In genomic region chr17:81234506-81234855, GRCh38 we compare ENCODE assay signal across 24 cellular contexts. TPM values are rescaled to one million over a fixed set of nuclear protein-coding genes. Genes with fewer than 3 reads are reported as not detected.
DNase-seq lines count a peak whose midpoint lies in the region; ATAC-seq and TF ChIP-seq lines count a peak whose summit lies in the region.
"Had no signal": no experiment of that assay in that cellular context is flagged by ENCODE, and none has a peak within 500 bp of the region (broad histone marks: within the 10 kb centered on the region; RNA-seq: fewer than 3 reads in every experiment).

No MANE protein-coding gene starts in this region.

- no peaks in the 10 kb centered on the region for H3K27me3 Mint-ChIP-seq in activated T-helper 17 cell treated with anti-CD3 and anti-CD28 coated beads, Interleukin-2, amount 50 U/mL, for 72 hours

- WGBS in heart left ventricle, 4 donors: 84 to 96% (median 89%) methylated on average over 13 of the region's 13 CpGs
- 86% methylated on average over 13 of the region's 13 CpGs for WGBS in hepatocyte (ENCODE audit: low lambda C conversion rate, missing lambda C conversion rate)

- H3K9me3 Mint-ChIP-seq in activated T-helper 17 cell treated with anti-CD3 and anti-CD28 coated beads, Interleukin-2, amount 50 U/mL, for 72 hours: no peaks in the 10 kb centered on the region
- H3K9me3 Mint-ChIP-seq in stimulated activated effector memory CD8-positive, alpha-beta T cell treated with anti-CD3 and anti-CD28 coated beads, Interleukin-12 subunit alpha, Interleukin-12 subunit beta, amount 100 ng/mL, for 72 hours: no peaks in the 10 kb centered on the region

- TF ChIP-seq CTCF in cardiac muscle cell (IDR thresholded peaks at IDR 0.05; ENCODE audit: low read depth, low read length) (no peak), heart left ventricle (IDR thresholded peaks at IDR 0.05) (no peak), hepatocyte (IDR thresholded peaks at IDR 0.05; ENCODE audit: poor library complexity) (no peak)

- H3K4me1 Mint-ChIP-seq in activated T-helper 17 cell treated with anti-CD3 and anti-CD28 coated beads, Interleukin-2, amount 50 U/mL, for 72 hours: peaks cover 16% of the 10 kb centered on the region
- peaks cover 37% of the 10 kb centered on the region for H3K4me1 Mint-ChIP-seq in stimulated activated effector memory CD8-positive, alpha-beta T cell treated with anti-CD3 and anti-CD28 coated beads, Interleukin-12 subunit alpha, Interleukin-12 subunit beta, amount 100 ng/mL, for 72 hours

- intact Hi-C loops in heart left ventricle (cut with DNase I): loop anchor here in 1 of 10 donors (10.0 kb wide), 1 partner anchor 220 kb away; no protein-coding TSS in a partner anchor

- H4K20me1 ChIP-seq in hepatocyte (ENCODE audit: insufficient read depth, poor library complexity, severe bottlenecking): no peaks in the 10 kb centered on the region

- H3K27me3 ChIP-seq in cardiac muscle cell (no peaks in the 10 kb centered on the region), heart left ventricle (no peaks in the 10 kb centered on the region), hepatocyte (no peaks in the 10 kb centered on the region)
- H3K27me3 ChIP-seq: BE2C, Peyer's patch had no signal

- DNase-seq in cardiac muscle cell (ENCODE audit: low read depth in 1 of 2, low spot score in 1 of 2) (no peak), heart left ventricle (no peak), hepatocyte (ENCODE audit: low spot score) (no peak), kidney tubule cell (ENCODE audit: low spot score) (no peak), iPS-NIHi7 (ENCODE audit: extremely low spot score) (no peak)
- no peak for DNase-seq in stimulated activated effector memory CD8-positive, alpha-beta T cell treated with anti-CD3 and anti-CD28 coated beads, Interleukin-12 subunit alpha, Interleukin-12 subunit beta, amount 100 ng/mL, for 72 hours (ENCODE audit: low spot score in 2 of 2)
- DNase-seq: 8988T, ACHN, BE2C, DMS153, DND-41, Karpas-422, NCI-H1092, NCI-H1417 treated with DMSO at 0.1 percent for 48 hours, NCI-H1694 treated with DMSO at 0.1 percent for 48 hours, NCI-H2081, NCI-H2227 treated with DMSO at 0.1 percent for 48 hours, NCI-H69, Peyer's patch, SIG-M5 had no signal

- H3K4me3 ChIP-seq in cardiac muscle cell (no peak overlapping the region), heart left ventricle (no peak overlapping the region), hepatocyte (no peak overlapping the region)
- H3K4me3 ChIP-seq: Peyer's patch had no signal

- peaks cover 23% of the 10 kb centered on the region for H3K4me1 ChIP-seq in cardiac muscle cell (ENCODE audit: low read depth)
- peaks cover 3 to 23% (median 16%) of the 10 kb centered on the region in 12 donors for H3K4me1 ChIP-seq in heart left ventricle
- peaks cover 19% of the 10 kb centered on the region for H3K4me1 ChIP-seq in hepatocyte (ENCODE audit: insufficient read depth)
- H3K4me1 ChIP-seq: BE2C had no signal

- peak overlapping the region; percentile 79 for H3K27ac Mint-ChIP-seq in activated T-helper 17 cell treated with anti-CD3 and anti-CD28 coated beads, Interleukin-2, amount 50 U/mL, for 72 hours
- H3K27ac Mint-ChIP-seq in stimulated activated effector memory CD8-positive, alpha-beta T cell treated with anti-CD3 and anti-CD28 coated beads, Interleukin-12 subunit alpha, Interleukin-12 subunit beta, amount 100 ng/mL, for 72 hours: peak overlapping the region; percentile 48

- peaks cover 6% of the 10 kb centered on the region for H3K36me3 ChIP-seq in cardiac muscle cell
- H3K36me3 ChIP-seq in heart left ventricle: peaks cover 0 to 55% (median 28%) of the 10 kb centered on the region in 9 donors
- H3K36me3 ChIP-seq in hepatocyte (replicated peaks; ENCODE audit: insufficient read depth, low read depth): no peaks in the 10 kb centered on the region
- H3K36me3 ChIP-seq: BE2C had no signal

- peak overlapping the region; percentile 27 for H3K4me2 ChIP-seq in hepatocyte

- no peak overlapping the region for H3K4me3 Mint-ChIP-seq in activated T-helper 17 cell treated with anti-CD3 and anti-CD28 coated beads, Interleukin-2, amount 50 U/mL, for 72 hours
- H3K4me3 Mint-ChIP-seq in stimulated activated effector memory CD8-positive, alpha-beta T cell treated with anti-CD3 and anti-CD28 coated beads, Interleukin-12 subunit alpha, Interleukin-12 subunit beta, amount 100 ng/mL, for 72 hours: no peak overlapping the region
- H3K4me3 Mint-ChIP-seq: CD14-positive monocyte had no signal

- H3K27ac ChIP-seq in cardiac muscle cell (peak overlapping the region; percentile 73), heart left ventricle (no peak overlapping the region), hepatocyte (no peak overlapping the region)
- H3K27ac ChIP-seq: Peyer's patch had no signal

- H3K9me3 ChIP-seq in cardiac muscle cell (ENCODE audit: low read depth): no peaks in the 10 kb centered on the region
- no peaks in the 10 kb centered on the region for H3K9me3 ChIP-seq in heart left ventricle
- no peaks in the 10 kb centered on the region for H3K9me3 ChIP-seq in hepatocyte (ENCODE audit: low read depth)
- H3K9me3 ChIP-seq: BE2C, Peyer's patch had no signal

- no peaks in the 10 kb centered on the region for H3K9me2 ChIP-seq in hepatocyte (replicated peaks; ENCODE audit: insufficient read depth)

- peaks cover 16% of the 10 kb centered on the region for H3K36me3 Mint-ChIP-seq in activated T-helper 17 cell treated with anti-CD3 and anti-CD28 coated beads, Interleukin-2, amount 50 U/mL, for 72 hours (ENCODE audit: low read depth)
- H3K36me3 Mint-ChIP-seq in stimulated activated effector memory CD8-positive, alpha-beta T cell treated with anti-CD3 and anti-CD28 coated beads, Interleukin-12 subunit alpha, Interleukin-12 subunit beta, amount 100 ng/mL, for 72 hours: peaks cover 28% of the 10 kb centered on the region

- no peak for TF ChIP-seq POLR2A in heart left ventricle (IDR thresholded peaks at IDR 0.05)

- H3K79me2 ChIP-seq in hepatocyte: peaks cover 14% of the 10 kb centered on the region

- H2AFZ ChIP-seq in hepatocyte: no peak overlapping the region

- ATAC-seq in heart left ventricle: no peak
- ATAC-seq in activated T-helper 17 cell treated with anti-CD3 and anti-CD28 coated beads, Interleukin-2, amount 50 U/mL, for 72 hours (replicated peaks): no peak
- ATAC-seq in stimulated activated effector memory CD8-positive, alpha-beta T cell treated with anti-CD3 and anti-CD28 coated beads, Interleukin-12 subunit alpha, Interleukin-12 subunit beta, amount 100 ng/mL, for 72 hours: no peak
- no peak for ATAC-seq in esophagus mucosa
- ATAC-seq: HCT116 had no signal

RNA-seq across cellular contexts. Expression of gene TEPSIN, which starts 4.4 kb away (rescaled TPM):
- total RNA-seq in cardiac muscle cell (42.4 and 52.5 TPM in 2 replicates), heart left ventricle (10 to 100 TPM in 5 of 9 donors, 1 to 10 TPM in 4; 6.8 to 16.0 (median 10.2) TPM), hepatocyte (13.7 and 34.1 TPM in 2 replicates), esophagus mucosa (13.1 TPM)
- polyA plus RNA-seq in cardiac muscle cell (19.7 and 34.8 TPM in 2 replicates), heart left ventricle (10 to 100 TPM; 12.4 to 14.4 TPM), hepatocyte (44.3 and 59.2 TPM in 2 replicates)
- total RNA-seq in activated T-helper 17 cell treated with anti-CD3 and anti-CD28 coated beads, Interleukin-2, amount 50 U/mL, for 72 hours: 10 to 100 TPM; 26.3 to 35.0 TPM

RNA-seq across cellular contexts. Expression of gene NDUFAF8, which starts 4.6 kb away (rescaled TPM):
- 52.3 and 67.4 TPM in 2 replicates for total RNA-seq in cardiac muscle cell
- polyA plus RNA-seq in cardiac muscle cell: 112 and 142 TPM in 2 replicates
- 10 to 100 TPM; 31.8 to 77.1 (median 50.2) TPM for total RNA-seq in heart left ventricle
- polyA plus RNA-seq in heart left ventricle: 10 to 100 TPM; 26.7 to 51.9 TPM
- 10 to 100 TPM; 33.4 to 68.0 TPM for total RNA-seq in activated T-helper 17 cell treated with anti-CD3 and anti-CD28 coated beads, Interleukin-2, amount 50 U/mL, for 72 hours
- 22.0 and 25.8 TPM in 2 replicates for total RNA-seq in hepatocyte
- polyA plus RNA-seq in hepatocyte: 99.8 and 106 TPM in 2 replicates
- 41.2 TPM for total RNA-seq in esophagus mucosa

RNA-seq across cellular contexts. Expression of gene CEP131, which starts 11.7 kb away (rescaled TPM):
- total RNA-seq in cardiac muscle cell (23.2 and 37.0 TPM in 2 replicates), heart left ventricle (10 to 100 TPM in 3 of 9 donors, 1 to 10 TPM in 6; 7.0 to 15.8 (median 8.9) TPM), hepatocyte (7.3 and 8.8 TPM in 2 replicates), esophagus mucosa (2.7 TPM)
- polyA plus RNA-seq in cardiac muscle cell (29.2 and 35.4 TPM in 2 replicates), heart left ventricle (10 to 100 TPM in 1 of 2 donors, 1 to 10 TPM in 1; 8.0 to 14.7 TPM), hepatocyte (10.1 and 14.7 TPM in 2 replicates)
- total RNA-seq in activated T-helper 17 cell treated with anti-CD3 and anti-CD28 coated beads, Interleukin-2, amount 50 U/mL, for 72 hours: 10 to 100 TPM in 1 of 2 donors, 1 to 10 TPM in 1; 8.4 to 10.4 TPM
